2 cellular contexts compared by ENCODE assay signal in genomic region chr5:141102070-141102469, GRCh38. TPM values are rescaled to one million over a fixed set of nuclear protein-coding genes. Genes with fewer than 3 reads are reported as not detected.
"Had no signal": no experiment of that assay in that cellular context is flagged by ENCODE, and none has a peak within 500 bp of the region (broad histone marks: within the 10 kb centered on the region; RNA-seq: fewer than 3 reads in every experiment).

No MANE protein-coding gene starts in this region.

RNA-seq across cellular contexts. Expression of gene PCDHB3, which starts 1.8 kb away (rescaled TPM):
- total RNA-seq: GM12878 had no signal
- polyA plus RNA-seq: GM12878 had no signal

RNA-seq across cellular contexts. Expression of gene PCDHB4, which starts 19.5 kb away (rescaled TPM):
- total RNA-seq: G401, GM12878 had no signal
- polyA plus RNA-seq: GM12878 had no signal

RNA-seq across cellular contexts. Expression of gene PCDHB5, which starts 32.9 kb away (rescaled TPM):
- total RNA-seq: G401, GM12878 had no signal

RNA-seq across cellular contexts. Expression of gene PCDHB6, which starts 47.8 kb away (rescaled TPM):
- total RNA-seq: G401, GM12878 had no signal
- polyA plus RNA-seq: GM12878 had no signal
